ENCODE assay signal across 8 cellular contexts in the genomic region with DNA sequence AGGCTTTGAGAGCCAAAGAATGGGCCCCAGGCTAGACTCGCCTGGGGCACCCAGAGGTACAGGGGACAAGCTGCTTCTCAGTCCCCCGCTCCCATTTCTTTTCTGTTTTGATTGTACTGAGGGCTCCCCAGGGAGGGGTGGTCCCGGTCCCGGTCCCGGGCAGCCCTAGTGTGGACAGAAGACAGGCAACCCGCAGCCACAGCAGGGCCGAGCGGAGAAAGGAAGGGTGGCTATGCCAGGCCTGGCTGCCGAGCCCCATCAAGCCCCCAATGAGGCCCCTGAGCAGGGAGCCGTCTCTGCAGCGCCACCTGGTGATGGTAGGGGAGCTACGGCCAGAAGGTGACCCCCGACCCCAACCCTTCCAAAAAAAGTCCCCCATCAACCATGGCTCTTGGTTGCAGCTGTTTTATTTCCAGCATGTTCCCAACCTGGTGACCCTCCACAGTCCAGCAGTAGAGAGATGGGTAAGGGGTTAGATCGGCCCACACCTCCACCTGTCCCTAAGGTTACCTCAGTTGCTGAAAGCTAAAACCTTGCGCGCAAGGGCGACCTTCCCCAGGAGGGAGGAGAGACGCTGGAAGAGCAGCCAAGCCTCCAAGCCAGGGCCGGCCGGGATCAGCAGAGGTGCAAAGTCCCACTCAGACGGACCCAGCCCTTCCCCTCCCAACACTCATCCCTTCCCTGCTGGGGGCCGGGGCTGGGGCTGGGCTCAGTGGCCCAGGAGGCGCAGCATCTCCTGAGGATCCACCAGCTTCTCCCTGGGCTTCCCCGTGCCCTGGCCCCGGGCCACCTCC. TPM values are rescaled to one million over a fixed set of nuclear protein-coding genes. Genes with fewer than 3 reads are reported as not detected.
A peak's percentile ranks its signal among the peaks of the same experiment; 100 is the strongest.
DNase-seq lines count a peak whose midpoint lies in the region; ATAC-seq and TF ChIP-seq lines count a peak whose summit lies in the region.

No MANE protein-coding gene starts in this region.

- H3K36me3 Mint-ChIP-seq in central memory CD8-positive, alpha-beta T cell (ENCODE audit: insufficient read depth) = peaks cover 7% of the 10 kb centered on the region

- H3K27me3 ChIP-seq in Loucy (ENCODE audit: insufficient read depth, low read length, poor library complexity, severe bottlenecking) (no peaks in the 10 kb centered on the region), liver (ENCODE audit: control insufficient read depth in 4 of 4, insufficient read depth in 4 of 4, low read length in 3 of 4) (peaks cover 0 to 7% (median 3%) of the 10 kb centered on the region in 4 donors)

- WGBS in liver = 37% methylated on average over 25 of the region's 25 CpGs

- no peaks in the 10 kb centered on the region for H3K79me2 ChIP-seq in Loucy (ENCODE audit: insufficient read depth, low read length)

- no peak overlapping the region for H3K4me2 ChIP-seq in Loucy (ENCODE audit: low read depth, low read length, poor library complexity, severe bottlenecking)

- TF ChIP-seq RAD21 in liver (IDR thresholded peaks at IDR 0.05) = peak in 1 of 2 donors; percentile 68

- peaks cover 26% of the 10 kb centered on the region for H3K4me1 Mint-ChIP-seq in central memory CD8-positive, alpha-beta T cell

- no peaks in the 10 kb centered on the region for H3K36me3 ChIP-seq in Loucy (ENCODE audit: insufficient read depth, low read length)
- no peaks in the 10 kb centered on the region for H3K36me3 ChIP-seq in liver (ENCODE audit: control insufficient read depth in 4 of 4, insufficient read depth in 3 of 4, low read depth in 1 of 4, low read length in 3 of 4)

- H3K9me3 ChIP-seq in Loucy (ENCODE audit: insufficient read depth, low read depth, low read length) = no peaks in the 10 kb centered on the region
- no peaks in the 10 kb centered on the region for H3K9me3 ChIP-seq in liver (ENCODE audit: control insufficient read depth in 4 of 4, low read length in 3 of 4)

- H3K4me3 ChIP-seq in Loucy (ENCODE audit: low read length, poor library complexity, severe bottlenecking) = no peak overlapping the region
- H3K4me3 ChIP-seq in liver (ENCODE audit: low read depth in 1 of 3, low read length in 3 of 3) = no peak overlapping the region

- no peaks in the 10 kb centered on the region for H4K20me1 ChIP-seq in Loucy (ENCODE audit: insufficient read depth, low read length, poor library complexity, severe bottlenecking)

- H3K27ac ChIP-seq in liver (ENCODE audit: low read depth in 1 of 2, low read length in 2 of 2) = no peak overlapping the region

- no peak overlapping the region for H2AFZ ChIP-seq in Loucy (ENCODE audit: low read length)

- DNase-seq in ELF-1 (ENCODE audit: low read depth, low spot score) (peak; percentile 83), T1000 (lab: John Stamatoyannopoulos, UW) (no peak)
- peak; percentile 48 to 57 for DNase-seq in central memory CD8-positive, alpha-beta T cell (ENCODE audit: low spot score in 2 of 2)
- DNase-seq in stimulated activated CD4-positive, alpha-beta T cell treated with anti-CD3 and anti-CD28 coated beads, TNF-alpha, amount 100 ng/mL, for 48 hours (ENCODE audit: low read depth in 3 of 3) = peak; percentile 47 to 69 (median 56)

- no peak overlapping the region for H3K27ac Mint-ChIP-seq in central memory CD8-positive, alpha-beta T cell (ENCODE audit: low read depth)

- H3K4me1 ChIP-seq in Loucy (ENCODE audit: insufficient read depth, low read length, poor library complexity, severe bottlenecking) (no peaks in the 10 kb centered on the region), liver (ENCODE audit: control insufficient read depth in 4 of 4, insufficient read depth in 4 of 4, low read length in 3 of 4) (peaks cover 8 to 25% (median 14%) of the 10 kb centered on the region in 4 donors)

- peak; percentile 54 to 70 for ATAC-seq in activated CD4-positive, CD25-positive, alpha-beta regulatory T cell treated with anti-CD3 and anti-CD28 coated beads, Interleukin-2, amount 50 U/mL, for 24 hours
- ATAC-seq in central memory CD8-positive, alpha-beta T cell (replicated peaks; ENCODE audit: extremely low read depth, poor library complexity, severe bottlenecking) = peak; percentile 59
- no peak for ATAC-seq in HG03520 (IDR thresholded peaks at IDR 0.05; ENCODE audit: unreplicated experiment)

- no peaks in the 10 kb centered on the region for H3K9me3 Mint-ChIP-seq in central memory CD8-positive, alpha-beta T cell

- TF ChIP-seq CTCF in Loucy (conservative IDR thresholded peaks at IDR 0.05; ENCODE audit: low read length) = peak; percentile 82
- TF ChIP-seq CTCF in liver (IDR thresholded peaks at IDR 0.05; ENCODE audit: low read depth, low read length, missing input control) = peak; percentile 42

- H3F3A ChIP-seq in Loucy (ENCODE audit: low read depth) = no peaks in the 10 kb centered on the region

- peak overlapping the region; percentile 50 for H3K4me3 Mint-ChIP-seq in central memory CD8-positive, alpha-beta T cell

- H3K9me2 ChIP-seq in Loucy (replicated peaks; ENCODE audit: low read depth, low read length) = no peaks in the 10 kb centered on the region

- peaks cover 34% of the 10 kb centered on the region for H3K27me3 Mint-ChIP-seq in central memory CD8-positive, alpha-beta T cell

- H3K9ac ChIP-seq in Loucy (ENCODE audit: low read depth, low read length, poor library complexity, severe bottlenecking) (no peak overlapping the region), liver (ENCODE audit: low read depth in 1 of 2, low read length in 2 of 2) (no peak overlapping the region)

TF ChIP-seq in liver, 16 proteins besides CTCF, POLR2A, EP300 and RAD21:
- TF ChIP-seq FOXA1 (IDR thresholded peaks at IDR 0.05) (no peak), RXRA (IDR thresholded peaks at IDR 0.05) (no peak), NR2F2 (IDR thresholded peaks at IDR 0.05) (no peak), TAF1 (conservative IDR thresholded peaks at IDR 0.05) (no peak), YY1 (IDR thresholded peaks at IDR 0.05) (no peak), HNF4G (IDR thresholded peaks at IDR 0.05) (no peak), GABPA (IDR thresholded peaks at IDR 0.05 in 1 of 2, conservative IDR thresholded peaks at IDR 0.05 in 1 of 2) (no peak), JUND (IDR thresholded peaks at IDR 0.05) (no peak), SP1 (IDR thresholded peaks at IDR 0.05) (no peak), HNF4A (conservative IDR thresholded peaks at IDR 0.05) (no peak)
- TF ChIP-seq, protein P1, sequence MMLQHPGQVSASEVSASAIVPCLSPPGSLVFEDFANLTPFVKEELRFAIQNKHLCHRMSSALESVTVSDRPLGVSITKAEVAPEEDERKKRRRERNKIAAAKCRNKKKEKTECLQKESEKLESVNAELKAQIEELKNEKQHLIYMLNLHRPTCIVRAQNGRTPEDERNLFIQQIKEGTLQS (IDR thresholded peaks at IDR 0.05) = no peak
- TF ChIP-seq, protein P2, sequence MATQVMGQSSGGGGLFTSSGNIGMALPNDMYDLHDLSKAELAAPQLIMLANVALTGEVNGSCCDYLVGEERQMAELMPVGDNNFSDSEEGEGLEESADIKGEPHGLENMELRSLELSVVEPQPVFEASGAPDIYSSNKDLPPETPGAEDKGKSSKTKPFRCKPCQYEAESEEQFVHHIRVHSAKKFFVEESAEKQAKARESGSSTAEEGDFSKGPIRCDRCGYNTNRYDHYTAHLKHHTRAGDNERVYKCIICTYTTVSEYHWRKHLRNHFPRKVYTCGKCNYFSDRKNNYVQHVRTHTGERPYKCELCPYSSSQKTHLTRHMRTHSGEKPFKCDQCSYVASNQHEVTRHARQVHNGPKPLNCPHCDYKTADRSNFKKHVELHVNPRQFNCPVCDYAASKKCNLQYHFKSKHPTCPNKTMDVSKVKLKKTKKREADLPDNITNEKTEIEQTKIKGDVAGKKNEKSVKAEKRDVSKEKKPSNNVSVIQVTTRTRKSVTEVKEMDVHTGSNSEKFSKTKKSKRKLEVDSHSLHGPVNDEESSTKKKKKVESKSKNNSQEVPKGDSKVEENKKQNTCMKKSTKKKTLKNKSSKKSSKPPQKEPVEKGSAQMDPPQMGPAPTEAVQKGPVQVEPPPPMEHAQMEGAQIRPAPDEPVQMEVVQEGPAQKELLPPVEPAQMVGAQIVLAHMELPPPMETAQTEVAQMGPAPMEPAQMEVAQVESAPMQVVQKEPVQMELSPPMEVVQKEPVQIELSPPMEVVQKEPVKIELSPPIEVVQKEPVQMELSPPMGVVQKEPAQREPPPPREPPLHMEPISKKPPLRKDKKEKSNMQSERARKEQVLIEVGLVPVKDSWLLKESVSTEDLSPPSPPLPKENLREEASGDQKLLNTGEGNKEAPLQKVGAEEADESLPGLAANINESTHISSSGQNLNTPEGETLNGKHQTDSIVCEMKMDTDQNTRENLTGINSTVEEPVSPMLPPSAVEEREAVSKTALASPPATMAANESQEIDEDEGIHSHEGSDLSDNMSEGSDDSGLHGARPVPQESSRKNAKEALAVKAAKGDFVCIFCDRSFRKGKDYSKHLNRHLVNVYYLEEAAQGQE (IDR thresholded peaks at IDR 0.05) = no peak
- TF ChIP-seq, protein P3, sequence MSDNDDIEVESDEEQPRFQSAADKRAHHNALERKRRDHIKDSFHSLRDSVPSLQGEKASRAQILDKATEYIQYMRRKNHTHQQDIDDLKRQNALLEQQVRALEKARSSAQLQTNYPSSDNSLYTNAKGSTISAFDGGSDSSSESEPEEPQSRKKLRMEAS (IDR thresholded peaks at IDR 0.05) = no peak
- TF ChIP-seq, protein P4, sequence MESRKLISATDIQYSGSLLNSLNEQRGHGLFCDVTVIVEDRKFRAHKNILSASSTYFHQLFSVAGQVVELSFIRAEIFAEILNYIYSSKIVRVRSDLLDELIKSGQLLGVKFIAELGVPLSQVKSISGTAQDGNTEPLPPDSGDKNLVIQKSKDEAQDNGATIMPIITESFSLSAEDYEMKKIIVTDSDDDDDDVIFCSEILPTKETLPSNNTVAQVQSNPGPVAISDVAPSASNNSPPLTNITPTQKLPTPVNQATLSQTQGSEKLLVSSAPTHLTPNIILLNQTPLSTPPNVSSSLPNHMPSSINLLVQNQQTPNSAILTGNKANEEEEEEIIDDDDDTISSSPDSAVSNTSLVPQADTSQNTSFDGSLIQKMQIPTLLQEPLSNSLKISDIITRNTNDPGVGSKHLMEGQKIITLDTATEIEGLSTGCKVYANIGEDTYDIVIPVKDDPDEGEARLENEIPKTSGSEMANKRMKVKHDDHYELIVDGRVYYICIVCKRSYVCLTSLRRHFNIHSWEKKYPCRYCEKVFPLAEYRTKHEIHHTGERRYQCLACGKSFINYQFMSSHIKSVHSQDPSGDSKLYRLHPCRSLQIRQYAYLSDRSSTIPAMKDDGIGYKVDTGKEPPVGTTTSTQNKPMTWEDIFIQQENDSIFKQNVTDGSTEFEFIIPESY (IDR thresholded peaks at IDR 0.05) = no peak

RNA-seq across cellular contexts. Expression of a gene that starts 2.6 kb away (rescaled TPM):
- under 1 TPM in 1 of 2 donors, not detected in 1; 0.09 TPM for total RNA-seq in liver
- polyA plus RNA-seq in liver = under 1 TPM; 0.03 to 0.10 TPM

RNA-seq across cellular contexts. Expression of a gene that starts 10.5 kb away (rescaled TPM):
- 1 to 10 TPM; 3.9 to 5.3 TPM for total RNA-seq in liver
- 10 to 100 TPM in 1 of 2 donors, 1 to 10 TPM in 1; 3.9 to 10.1 TPM for polyA plus RNA-seq in liver

RNA-seq across cellular contexts. Expression of a gene that starts 31.1 kb away (rescaled TPM):
- total RNA-seq in liver = 1 to 10 TPM in 1 of 2 donors, not detected in 1; 7.1 TPM
- polyA plus RNA-seq in liver = 1 to 10 TPM; 2.1 to 4.2 TPM
